ENCODE assay signal across 1 cellular context in genomic region chr7:106986450-106986977, GRCh38.
TF ChIP-seq lines count a peak whose summit lies in the region.

No MANE protein-coding gene starts in this region.

TF ChIP-seq in K562, 482 proteins besides CTCF, POLR2A, EP300 and RAD21 (continued from another document and continues in another):
- no peak for TF ChIP-seq MTA1 (IDR thresholded peaks at IDR 0.05; ENCODE audit: borderline replicate concordance)
- TF ChIP-seq SMARCE1 (IDR thresholded peaks at IDR 0.05) = peak; percentile 80; the same call in 1 of the 2 replicates
- TF ChIP-seq ZNF224 (CRISPR knock-in tag; IDR thresholded peaks at IDR 0.05) = no peak
- TF ChIP-seq SOX6 (IDR thresholded peaks at IDR 0.05) = peak; percentile 47
- TF ChIP-seq ZNF140 (CRISPR knock-in tag; IDR thresholded peaks at IDR 0.05) = no peak
- peak; percentile 96 for TF ChIP-seq MEIS2 (IDR thresholded peaks at IDR 0.05; ENCODE audit: partially characterized antibody)
- peak; percentile 88; the same call in 1 of the 2 replicates for TF ChIP-seq ZNF668 (CRISPR knock-in tag; IDR thresholded peaks at IDR 0.05)
- TF ChIP-seq GABPA (tag; conservative IDR thresholded peaks at IDR 0.05; ENCODE audit: low read depth) = 0 out of 2 replicates have a peak, but pooled peaks have one; percentile 14
- peak; percentile 97 for TF ChIP-seq SPI1 (IDR thresholded peaks at IDR 0.05; ENCODE audit: borderline replicate concordance, low read depth, low read length)
- peak; percentile 93 for TF ChIP-seq ZNF592 (IDR thresholded peaks at IDR 0.05)
- TF ChIP-seq ZBTB17 (CRISPR knock-in tag; IDR thresholded peaks at IDR 0.05) = peak; percentile 89
- TF ChIP-seq ZKSCAN1 (IDR thresholded peaks at IDR 0.05; ENCODE audit: low read depth, low read length) = 0 out of 2 replicates have a peak, but pooled peaks have one; percentile 29
- no peak for TF ChIP-seq ATF3 (IDR thresholded peaks at IDR 0.05)
- TF ChIP-seq ATF3 (CRISPR knock-in tag; conservative IDR thresholded peaks at IDR 0.05) = peak; percentile 56; the same call in 1 of the 2 replicates
- peak; percentile 17 for TF ChIP-seq TAF1 (IDR thresholded peaks at IDR 0.05; ENCODE audit: control insufficient read depth, extremely low read depth, insufficient read depth, low read length, severe bottlenecking)
- TF ChIP-seq HIVEP1 (CRISPR knock-in tag; IDR thresholded peaks at IDR 0.05) = peak; percentile 79; the same call in 1 of the 2 replicates
- 0 out of 2 replicates have a peak, but pooled peaks have one; percentile 56 for TF ChIP-seq FOXO4 (CRISPR knock-in tag; IDR thresholded peaks at IDR 0.05)
- TF ChIP-seq ZFP91 (CRISPR knock-in tag; IDR thresholded peaks at IDR 0.05) = no peak
- TF ChIP-seq ATF1 (CRISPR knock-in tag; IDR thresholded peaks at IDR 0.05) = no peak
- TF ChIP-seq ATF1 (tag; IDR thresholded peaks at IDR 0.05) = peak; percentile 56
- no peak for TF ChIP-seq SIN3A (IDR thresholded peaks at IDR 0.05; ENCODE audit: borderline replicate concordance in 2 of 2, control insufficient read depth in 1 of 2, low read depth in 2 of 2, low read length in 2 of 2)
- peak; percentile 86; the same call in 1 of the 2 replicates for TF ChIP-seq OTX1 (CRISPR knock-in tag; IDR thresholded peaks at IDR 0.05)
- no peak for TF ChIP-seq MCM5 (IDR thresholded peaks at IDR 0.05; ENCODE audit: low read depth)
- TF ChIP-seq NBN (IDR thresholded peaks at IDR 0.05; ENCODE audit: low read depth) = peak; percentile 37; the same call in 1 of the 2 replicates
- peak; percentile 81; the same call in 1 of the 2 replicates for TF ChIP-seq THRB (CRISPR knock-in tag; conservative IDR thresholded peaks at IDR 0.05)
- TF ChIP-seq HNRNPUL1 (IDR thresholded peaks at IDR 0.05; ENCODE audit: low read length) = no peak
- TF ChIP-seq IRF2 (CRISPR knock-in tag; IDR thresholded peaks at IDR 0.05) = no peak
- TF ChIP-seq TCF7 (IDR thresholded peaks at IDR 0.05; ENCODE audit: borderline replicate concordance) = no peak
- peak; percentile 47; the same call in 1 of the 2 replicates for TF ChIP-seq ZEB2 (IDR thresholded peaks at IDR 0.05)
- TF ChIP-seq MYNN (IDR thresholded peaks at IDR 0.05) = peak; percentile 52; the same call in 1 of the 2 replicates
- no peak for TF ChIP-seq MYNN (CRISPR knock-in tag; IDR thresholded peaks at IDR 0.05)
- peak in 1 of 2 experiments; percentile 15; a peak in 1 of 4 replicates for TF ChIP-seq NRF1 (conservative IDR thresholded peaks at IDR 0.05 in 1 of 2, IDR thresholded peaks at IDR 0.05 in 1 of 2)
- TF ChIP-seq E2F3 (CRISPR knock-in tag; IDR thresholded peaks at IDR 0.05) = peak; percentile 71; the same call in 1 of the 2 replicates
- TF ChIP-seq CHD1 (IDR thresholded peaks at IDR 0.05; ENCODE audit: low read length) = no peak
- TF ChIP-seq TEAD4 (IDR thresholded peaks at IDR 0.05; ENCODE audit: low read length) = peak; percentile 89
- no peak for TF ChIP-seq TEAD4 (CRISPR knock-in tag; IDR thresholded peaks at IDR 0.05; ENCODE audit: borderline replicate concordance)
- no peak for TF ChIP-seq SRSF9 (IDR thresholded peaks at IDR 0.05; ENCODE audit: borderline replicate concordance, low read depth, low read length)
- no peak for TF ChIP-seq TARDBP (IDR thresholded peaks at IDR 0.05)
- TF ChIP-seq KAT8 (IDR thresholded peaks at IDR 0.05; ENCODE audit: low read depth) = peak; percentile 75; the same call in 1 of the 2 replicates
- TF ChIP-seq LEF1 (IDR thresholded peaks at IDR 0.05) = peak; percentile 67
- no peak for TF ChIP-seq E4F1 (CRISPR knock-in tag; IDR thresholded peaks at IDR 0.05; ENCODE audit: borderline replicate concordance)
- TF ChIP-seq ZNF354B (CRISPR knock-in tag; IDR thresholded peaks at IDR 0.05) = peak; percentile 34; the same call in 1 of the 2 replicates
- TF ChIP-seq MIER1 (IDR thresholded peaks at IDR 0.05; ENCODE audit: low read depth) = no peak; the same call in 1 of the 2 replicates
- TF ChIP-seq ZBTB11 (CRISPR knock-in tag; IDR thresholded peaks at IDR 0.05) = peak in 1 of 3 experiments; percentile 73; a peak in 2 of 6 replicates
- TF ChIP-seq KDM4B (IDR thresholded peaks at IDR 0.05; ENCODE audit: borderline replicate concordance in 2 of 2, low read depth in 1 of 2) = no peak
- peak; percentile 34 for TF ChIP-seq POLR2B (IDR thresholded peaks at IDR 0.05; ENCODE audit: low read depth, partially characterized antibody)
- TF ChIP-seq ZNF280A (IDR thresholded peaks at IDR 0.05; ENCODE audit: low read depth, partially characterized antibody) = no peak
- no peak for TF ChIP-seq EWSR1 (IDR thresholded peaks at IDR 0.05; ENCODE audit: borderline replicate concordance, low read depth, partially characterized antibody)
